ENCODE assay signal across 7 cellular contexts in genomic region chr6:114342086-114342825, GRCh38. TPM values are rescaled to one million over a fixed set of nuclear protein-coding genes. Genes with fewer than 3 reads are reported as not detected.
DNase-seq lines count a peak whose midpoint lies in the region; ATAC-seq and TF ChIP-seq lines count a peak whose summit lies in the region.

No MANE protein-coding gene starts in this region.

- no peak overlapping the region for H3K23ac ChIP-seq in H9 (ENCODE audit: insufficient read length, low read depth, low read length)
- no peak overlapping the region for H3K23ac ChIP-seq in trophoblast cell (ENCODE audit: low read length)

- peak overlapping the region; percentile 93 to 98 (median 98); a peak in 5 of 7 replicates for H3K27ac Mint-ChIP-seq in H9

- H3K23me2 ChIP-seq in H9 (ENCODE audit: insufficient read length, low read depth, low read length, poor library complexity, severe bottlenecking), result peaks cover 12% of the 10 kb centered on the region

- H3K36me3 Mint-ChIP-seq in H9 (ENCODE audit: insufficient read depth in 1 of 3, low read depth in 3 of 3), result peaks cover 0 to 26% (median 2%) of the 10 kb centered on the region in 3 experiments; a peak in 3 of 7 replicates

- DNase-seq in H9 (peak; percentile 46), RWPE1 (ENCODE audit: low spot score) (peak; percentile 17), trophoblast cell (peak in 1 of 2 donors; percentile 9)

- no peaks in the 10 kb centered on the region for H3K79me1 ChIP-seq in H9 (ENCODE audit: insufficient read depth, low read depth, low read length, poor library complexity, severe bottlenecking)
- no peaks in the 10 kb centered on the region for H3K79me1 ChIP-seq in trophoblast cell (ENCODE audit: low read length)

- H3K4ac ChIP-seq in H9 (ENCODE audit: low read depth, low read length) (no peak overlapping the region), trophoblast cell (ENCODE audit: low read depth, low read length) (no peak overlapping the region)

- H2BK15ac ChIP-seq in H9 (ENCODE audit: low read depth, low read length), result no peak overlapping the region

- H3K27me3 Mint-ChIP-seq in H9 (ENCODE audit: low read depth), result no peaks in the 10 kb centered on the region; the same call in 1 of the 2 replicates

- CTCF ChIA-PET in RWPE1 (lab: Yijun Ruan, JAX), result interaction anchor here (0.6 to 0.7 kb wide), 2 partner anchors 8 to 814 kb away, joined by 3 to 6 read pairs; no protein-coding TSS in a partner anchor

- WGBS in H9 (ENCODE audit: extremely low coverage, insufficient read length, low lambda C conversion rate), result no CpG with 5 or more reads among the region's 92 CpGs
- whole genome bisulfite sequencing in gastroesophageal sphincter (ENCODE audit: low coverage in 1 of 2), 2 donors, result 0% methylated on average over 2 of the region's 92 CpGs; no CpG with 5 or more reads in 1 of the 2 donors
- no CpG with 5 or more reads among the region's 92 CpGs for WGBS in trophoblast cell (ENCODE audit: extremely low coverage, insufficient coverage, insufficient read length)

- no peak for TF ChIP-seq POLR2A in gastroesophageal sphincter (IDR thresholded peaks at IDR 0.05)

- POLR2A ChIA-PET in RWPE1 (lab: Yijun Ruan, JAX; ENCODE audit: low non-redundant PET), result no interaction called here

- H3K4me3 Mint-ChIP-seq in H9, result peak overlapping the region; percentile 96 to 100

- no peak overlapping the region for H4K5ac ChIP-seq in H9 (ENCODE audit: insufficient read length, low read depth, low read length)

- TF ChIP-seq EP300 in gastroesophageal sphincter (IDR thresholded peaks at IDR 0.05), result no peak

- peaks cover 10% of the 10 kb centered on the region for H3K4me1 ChIP-seq in H9 (ENCODE audit: insufficient read depth, low read length)
- H3K4me1 ChIP-seq in gastroesophageal sphincter, result peaks cover 0 to 34% (median 13%) of the 10 kb centered on the region in 3 donors
- peaks cover 5 to 17% of the 10 kb centered on the region in 2 experiments for H3K4me1 ChIP-seq in trophoblast cell (ENCODE audit: control insufficient read depth in 1 of 2, insufficient read depth in 2 of 2, low read length in 2 of 2)

- H3K4me1 Mint-ChIP-seq in H9, result peaks cover 44 to 57% of the 10 kb centered on the region in 2 experiments

- H3K4me3 ChIP-seq in gastroesophageal sphincter (peak overlapping the region; percentile 39 to 60), trophoblast cell (ENCODE audit: low read depth, low read length) (peak overlapping the region; percentile 84)

- no peaks in the 10 kb centered on the region; a peak in 1 of 5 replicates for H3K9me3 Mint-ChIP-seq in H9

- no peak for TF ChIP-seq CTCF in H9 (conservative IDR thresholded peaks at IDR 0.05)
- no peak for TF ChIP-seq CTCF in RWPE1 (conservative IDR thresholded peaks at IDR 0.05; ENCODE audit: low read depth)
- no peak for TF ChIP-seq CTCF in gastroesophageal sphincter (IDR thresholded peaks at IDR 0.05)

- H3K14ac ChIP-seq in H9 (ENCODE audit: insufficient read depth, low read length), result no peak overlapping the region; the same call in 1 of the 2 replicates
- no peak overlapping the region for H3K14ac ChIP-seq in trophoblast cell (ENCODE audit: low read length)

- H3K18ac ChIP-seq in H9 (ENCODE audit: insufficient read length, low read depth, low read length) (no peak overlapping the region), trophoblast cell (ENCODE audit: low read length) (no peak overlapping the region)

- H4K20me1 ChIP-seq in H9 (ENCODE audit: control insufficient read depth, insufficient read depth, insufficient read length), result no peaks in the 10 kb centered on the region

- H2BK5ac ChIP-seq in H9 (ENCODE audit: insufficient read length, low read length) (no peak overlapping the region), trophoblast cell (ENCODE audit: low read depth, low read length, poor library complexity) (no peak overlapping the region)

- no peak overlapping the region for H3K27ac ChIP-seq in H9 (ENCODE audit: insufficient read length, low read depth, low read length)
- H3K27ac ChIP-seq in RWPE1, result no peak overlapping the region
- H3K27ac ChIP-seq in gastroesophageal sphincter, result no peak overlapping the region
- no peak overlapping the region for H3K27ac ChIP-seq in trophoblast cell (ENCODE audit: low read depth, low read length)

- H3K79me2 ChIP-seq in H9 (ENCODE audit: insufficient read depth, low read length), result peaks cover 2% of the 10 kb centered on the region; the same call in 1 of the 2 replicates
- no peaks in the 10 kb centered on the region for H3K79me2 ChIP-seq in trophoblast cell (ENCODE audit: control insufficient read depth, insufficient read depth, low read length, poor library complexity)

- no peak overlapping the region for H2AK5ac ChIP-seq in H9 (ENCODE audit: insufficient read length, low read length)
- H2AK5ac ChIP-seq in trophoblast cell (ENCODE audit: low read length), result no peak overlapping the region

- H2AFZ ChIP-seq in H9 (ENCODE audit: low read length) (no peak overlapping the region), trophoblast cell (ENCODE audit: insufficient read depth, low read length, poor library complexity) (peak overlapping the region; percentile 10)

- H2BK120ac ChIP-seq in H9 (ENCODE audit: low read depth, low read length, poor library complexity, severe bottlenecking), result no peak overlapping the region
- H2BK120ac ChIP-seq in trophoblast cell (ENCODE audit: insufficient read depth, low read length, poor library complexity), result no peak overlapping the region

- H3K9ac ChIP-seq in H9 (ENCODE audit: extremely low read depth, insufficient read length, low read length) (no peak overlapping the region), trophoblast cell (ENCODE audit: low read length) (no peak overlapping the region)

- H3K36me3 ChIP-seq in gastroesophageal sphincter (no peaks in the 10 kb centered on the region), trophoblast cell (ENCODE audit: control insufficient read depth in 1 of 2, insufficient read depth in 2 of 2, low read length in 2 of 2) (no peaks in the 10 kb centered on the region)

- H2BK20ac ChIP-seq in H9 (ENCODE audit: low read depth, low read length, poor library complexity, severe bottlenecking), result no peak overlapping the region

- H2BK12ac ChIP-seq in H9 (ENCODE audit: insufficient read length, low read depth, low read length) (no peak overlapping the region), trophoblast cell (ENCODE audit: low read length) (no peak overlapping the region)

- H3K56ac ChIP-seq in H9 (ENCODE audit: insufficient read length, low read depth, low read length), result no peak overlapping the region

- H3K27me3 ChIP-seq in H9 (ENCODE audit: insufficient read depth, low read length) (no peaks in the 10 kb centered on the region), gastroesophageal sphincter (peaks cover 55% of the 10 kb centered on the region), trophoblast cell (ENCODE audit: insufficient read depth, low read length) (no peaks in the 10 kb centered on the region)

- H4K91ac ChIP-seq in H9 (ENCODE audit: insufficient read length, low read depth, low read length), result no peak overlapping the region
- H4K91ac ChIP-seq in trophoblast cell (ENCODE audit: low read depth, low read length), result no peak overlapping the region

- ATAC-seq in gastroesophageal sphincter (no peak), HG03520 (IDR thresholded peaks at IDR 0.05; ENCODE audit: unreplicated experiment) (no peak), GM21619 (IDR thresholded peaks at IDR 0.05; ENCODE audit: unreplicated experiment) (no peak)
- no peak for ATAC-seq in activated CD4-positive, CD25-positive, alpha-beta regulatory T cell treated with anti-CD3 and anti-CD28 coated beads, Interleukin-2, amount 50 U/mL, for 24 hours

- peak overlapping the region; percentile 45 for H4K12ac ChIP-seq in trophoblast cell (ENCODE audit: low read depth, low read length)

- no peaks in the 10 kb centered on the region for H3K9me3 ChIP-seq in H9 (ENCODE audit: control insufficient read depth, low read depth, low read length)
- no peaks in the 10 kb centered on the region for H3K9me3 ChIP-seq in gastroesophageal sphincter
- H3K9me3 ChIP-seq in trophoblast cell (ENCODE audit: insufficient read depth, low read depth, low read length), result peaks cover 2% of the 10 kb centered on the region

- H3K4me2 ChIP-seq in H9 (ENCODE audit: insufficient read depth, insufficient read length, low read length) (peak overlapping the region; percentile 88), trophoblast cell (ENCODE audit: low read length) (peak overlapping the region; percentile 82)

- H3T11ph ChIP-seq in H9 (ENCODE audit: low read length), result no peak overlapping the region

- no peak overlapping the region for H4K8ac ChIP-seq in H9 (replicated peaks; ENCODE audit: insufficient read length, low read depth, low read length)
- peak overlapping the region; percentile 16 for H4K8ac ChIP-seq in trophoblast cell (ENCODE audit: low read depth, low read length)

RNA-seq across cellular contexts. Expression of gene HS3ST5, which starts 0.6 kb away (rescaled TPM):
- total RNA-seq in H9 (2021) (11.6 and 14.4 TPM in 2 replicates), gastroesophageal sphincter (under 1 TPM in 1 of 4 donors, not detected in 3; 0.13 TPM)
- 0.10 and 0.11 TPM in 2 replicates for polyA plus RNA-seq in trophoblast cell (2013)

Comparison
In these comparisons a context has a peak if more than half of its experiments do, and no peak if none do; other contexts are left out.
1. RNA of gene HS3ST5, which starts 0.6 kb away (total RNA-seq): 11.6 to 14.4 TPM in H9; 0.13 TPM in gastroesophageal sphincter; every median in the first group is over 10 times any median in the second.